ENCODE assay signal across 16 cellular contexts in genomic region chr1:44636711-44637589, GRCh38. TPM values are rescaled to one million over a fixed set of nuclear protein-coding genes. Genes with fewer than 3 reads are reported as not detected.
DNase-seq lines count a peak whose midpoint lies in the region; ATAC-seq and TF ChIP-seq lines count a peak whose summit lies in the region.
"Had no signal": no experiment of that assay in that cellular context is flagged by ENCODE, and none has a peak within 500 bp of the region (broad histone marks: within the 10 kb centered on the region; RNA-seq: fewer than 3 reads in every experiment).

No MANE protein-coding gene starts in this region.

- H3K23me2 ChIP-seq in H9 (ENCODE audit: insufficient read length, low read depth, low read length, poor library complexity, severe bottlenecking), result peaks cover 6% of the 10 kb centered on the region

- peak overlapping the region in 1 of 2 donors; percentile 5 for H3K9ac ChIP-seq in stomach smooth muscle (ENCODE audit: low read length in 2 of 2)
- H3K9ac ChIP-seq in H9 (ENCODE audit: extremely low read depth, insufficient read length, low read length), result no peak overlapping the region
- H3K9ac ChIP-seq: KMS-11 had no signal

- H3K56ac ChIP-seq in H9 (ENCODE audit: insufficient read length, low read depth, low read length), result no peak overlapping the region

- H3K4me2 ChIP-seq in H9 (ENCODE audit: insufficient read depth, insufficient read length, low read length), result no peak overlapping the region
- H3K4me2 ChIP-seq: KMS-11 had no signal

- no TSS peak for BruUV-seq in MCF 10A (replicated peaks; lab: Mats Ljungman, UMichigan)

- H3K79me2 ChIP-seq in H9 (ENCODE audit: insufficient read depth, low read length), result no peaks in the 10 kb centered on the region

- DNase-seq in MCF 10A (ENCODE audit: unreplicated experiment) (peak; percentile 15), breast epithelium (ENCODE audit: low spot score in 2 of 2) (no peak), NCI-H82 (lab: John Stamatoyannopoulos, UW) (peak; percentile 97), H9 (no peak)
- DNase-seq: ACHN; activated CD8-positive, alpha-beta T cell treated with anti-CD3 and anti-CD28 coated beads for 36 hours; effector CD8-positive, alpha-beta T cell; stimulated activated CD4-positive, alpha-beta T cell treated with anti-CD3 and anti-CD28 coated beads, Interleukin-12 subunit alpha, Interleukin-12 subunit beta, amount 100 ng/mL, for 4 hours; SW 1271 had no signal

- no peaks in the 10 kb centered on the region for H4K20me1 ChIP-seq in H9 (ENCODE audit: control insufficient read depth, insufficient read depth, insufficient read length)

- no peak overlapping the region for H2AK5ac ChIP-seq in H9 (ENCODE audit: insufficient read length, low read length)

- no peak overlapping the region for H2BK15ac ChIP-seq in H9 (ENCODE audit: low read depth, low read length)

- TF ChIP-seq POLR2A in breast epithelium (IDR thresholded peaks at IDR 0.05), result no peak

- no peak overlapping the region for H4K8ac ChIP-seq in H9 (replicated peaks; ENCODE audit: insufficient read length, low read depth, low read length)

- H3K9me3 ChIP-seq in breast epithelium (no peaks in the 10 kb centered on the region), stomach smooth muscle (ENCODE audit: control insufficient read depth in 2 of 2, low read length in 2 of 2) (no peaks in the 10 kb centered on the region), H9 (ENCODE audit: control insufficient read depth, low read depth, low read length) (no peaks in the 10 kb centered on the region)

- no peak overlapping the region for H2BK12ac ChIP-seq in H9 (ENCODE audit: insufficient read length, low read depth, low read length)

- H3K23ac ChIP-seq in H9 (ENCODE audit: insufficient read length, low read depth, low read length), result no peak overlapping the region

- no peak overlapping the region for H3K4ac ChIP-seq in H9 (ENCODE audit: low read depth, low read length)

- POLR2A ChIA-PET in MCF 10A (lab: Yijun Ruan, JAX), result no interaction called here

- H3K27me3 Mint-ChIP-seq in MCF 10A (ENCODE audit: insufficient read depth, unreplicated experiment) (no peaks in the 10 kb centered on the region), H9 (ENCODE audit: low read depth) (peaks cover 1% of the 10 kb centered on the region; the same call in 1 of the 2 replicates)
- H3K27me3 Mint-ChIP-seq: activated CD8-positive, alpha-beta T cell treated with anti-CD3 and anti-CD28 coated beads for 36 hours had no signal

- no peak overlapping the region for H3K18ac ChIP-seq in H9 (ENCODE audit: insufficient read length, low read depth, low read length)

- intact Hi-C loops in MCF 10A (cut with micrococcal nuclease) (no loop called here), breast epithelium (cut with DNase I; ENCODE audit: low total_unique reads) (no loop called here)

- H2BK20ac ChIP-seq in H9 (ENCODE audit: low read depth, low read length, poor library complexity, severe bottlenecking), result no peak overlapping the region

- H2AFZ ChIP-seq in H9 (ENCODE audit: low read length), result no peak overlapping the region

- H3K9me3 Mint-ChIP-seq in MCF 10A (ENCODE audit: unreplicated experiment) (no peaks in the 10 kb centered on the region), H9 (no peaks in the 10 kb centered on the region)
- H3K9me3 Mint-ChIP-seq: activated CD8-positive, alpha-beta T cell treated with anti-CD3 and anti-CD28 coated beads for 36 hours; activated naive CD4-positive, alpha-beta T cell treated with anti-CD3 and anti-CD28 coated beads, Interleukin-2, amount 50 U/mL, for 72 hours had no signal

- no peak overlapping the region for H2BK120ac ChIP-seq in H9 (ENCODE audit: low read depth, low read length, poor library complexity, severe bottlenecking)

- TF ChIP-seq CTCF in MCF 10A (IDR thresholded peaks at IDR 0.05; ENCODE audit: unreplicated experiment), result no peak
- no peak for TF ChIP-seq CTCF in breast epithelium (IDR thresholded peaks at IDR 0.05)
- TF ChIP-seq CTCF in H9 (conservative IDR thresholded peaks at IDR 0.05), result no peak

- CTCF ChIA-PET in MCF 10A (lab: Yijun Ruan, JAX), result interaction anchor here (0.7 to 7.5 kb wide), 4 partner anchors 15 to 964 kb away, joined by 3 to 63 read pairs (median 16); no protein-coding TSS in a partner anchor

- no peak overlapping the region for H3K4me3 ChIP-seq in breast epithelium
- no peak overlapping the region for H3K4me3 ChIP-seq in stomach smooth muscle (ENCODE audit: low read length in 2 of 2)

- H3K14ac ChIP-seq in H9 (ENCODE audit: insufficient read depth, low read length), result no peak overlapping the region

- H3K36me3 ChIP-seq in breast epithelium, result peaks cover 20% of the 10 kb centered on the region
- H3K36me3 ChIP-seq in stomach smooth muscle (ENCODE audit: control insufficient read depth in 2 of 2, insufficient read depth in 2 of 2, low read length in 2 of 2), result peaks cover 41 to 69% of the 10 kb centered on the region in 2 donors

- no peak overlapping the region for H3K4me3 Mint-ChIP-seq in MCF 10A (ENCODE audit: unreplicated experiment)
- H3K4me3 Mint-ChIP-seq in H9, result no peak overlapping the region
- H3K4me3 Mint-ChIP-seq: activated CD8-positive, alpha-beta T cell treated with anti-CD3 and anti-CD28 coated beads for 36 hours had no signal

- H2BK5ac ChIP-seq in H9 (ENCODE audit: insufficient read length, low read length), result no peak overlapping the region

- peaks cover 4% of the 10 kb centered on the region for H3K79me1 ChIP-seq in H9 (ENCODE audit: insufficient read depth, low read depth, low read length, poor library complexity, severe bottlenecking)

- H3K27ac ChIP-seq in breast epithelium, result no peak overlapping the region
- peak overlapping the region; percentile 31 for H3K27ac ChIP-seq in stomach smooth muscle (ENCODE audit: low read length)
- H3K27ac ChIP-seq in H9 (ENCODE audit: insufficient read length, low read depth, low read length), result no peak overlapping the region
- H3K27ac ChIP-seq: KMS-11 had no signal

- WGBS in H9 (ENCODE audit: extremely low coverage, insufficient read length, low lambda C conversion rate), result no CpG with 5 or more reads among the region's 13 CpGs

- H3K4me1 Mint-ChIP-seq in MCF 10A (ENCODE audit: insufficient read depth, unreplicated experiment) (peaks cover 8% of the 10 kb centered on the region), H9 (peaks cover 11 to 12% of the 10 kb centered on the region in 2 experiments)

- no peak overlapping the region for H3K27ac Mint-ChIP-seq in MCF 10A (ENCODE audit: low read depth, unreplicated experiment)
- H3K27ac Mint-ChIP-seq in H9, result peak overlapping the region in 1 of 3 experiments; percentile 72; a peak in 1 of 7 replicates
- H3K27ac Mint-ChIP-seq: activated CD8-positive, alpha-beta T cell treated with anti-CD3 and anti-CD28 coated beads for 36 hours had no signal

- peak; percentile 7 for ATAC-seq in esophagus mucosa
- ATAC-seq in HG03135 (IDR thresholded peaks at IDR 0.05; ENCODE audit: unreplicated experiment), result no peak
- no peak for ATAC-seq in HG03175 (IDR thresholded peaks at IDR 0.05; ENCODE audit: unreplicated experiment)
- ATAC-seq: activated CD8-positive, alpha-beta T cell treated with anti-CD3 and anti-CD28 coated beads for 36 hours; activated naive CD4-positive, alpha-beta T cell treated with anti-CD3 and anti-CD28 coated beads, Interleukin-2, amount 50 U/mL, for 72 hours had no signal

- H3T11ph ChIP-seq in H9 (ENCODE audit: low read length), result no peak overlapping the region

- H3K4me1 ChIP-seq in breast epithelium (peaks cover 6 to 14% of the 10 kb centered on the region in 2 donors), stomach smooth muscle (ENCODE audit: control insufficient read depth, insufficient read depth, low read length) (peaks cover 34% of the 10 kb centered on the region), H9 (ENCODE audit: insufficient read depth, low read length) (no peaks in the 10 kb centered on the region)

- H4K91ac ChIP-seq in H9 (ENCODE audit: insufficient read length, low read depth, low read length), result no peak overlapping the region

- H3K27me3 ChIP-seq in breast epithelium (no peaks in the 10 kb centered on the region), stomach smooth muscle (ENCODE audit: control insufficient read depth in 1 of 2, insufficient read depth in 2 of 2, low read length in 2 of 2) (no peaks in the 10 kb centered on the region), H9 (ENCODE audit: insufficient read depth, low read length) (no peaks in the 10 kb centered on the region)

- H4K5ac ChIP-seq in H9 (ENCODE audit: insufficient read length, low read depth, low read length), result no peak overlapping the region

- H3K36me3 Mint-ChIP-seq in MCF 10A (ENCODE audit: insufficient read depth, unreplicated experiment), result peaks cover 62% of the 10 kb centered on the region
- H3K36me3 Mint-ChIP-seq in H9 (ENCODE audit: insufficient read depth in 1 of 3, low read depth in 3 of 3), result peaks cover 33 to 82% (median 78%) of the 10 kb centered on the region in 3 experiments; a peak in 6 of 7 replicates

RNA-seq across cellular contexts. Expression of gene TMEM53, which starts 37.3 kb away (rescaled TPM):
- 2.2 TPM in 2 replicates for total RNA-seq in MCF 10A (2022)
- total RNA-seq in breast epithelium, result 1 to 10 TPM; 8.3 to 9.4 (median 9.2) TPM
- 4.4 TPM for total RNA-seq in esophagus mucosa
- total RNA-seq in H9 (2021), result 6.2 and 7.2 TPM in 2 replicates

RNA-seq across cellular contexts. Expression of gene ARMH1, which starts 37.6 kb away (rescaled TPM):
- total RNA-seq in MCF 10A (2022) (0.65 and 0.96 TPM in 2 replicates), breast epithelium (1 to 10 TPM; 1.8 to 3.8 (median 2.9) TPM), esophagus mucosa (not detected), H9 (2021) (0.68 and 1.0 TPM in 2 replicates)
- total RNA-seq: G401 had no signal

Comparison
In these comparisons a context has a peak if more than half of its experiments do, and no peak if none do; other contexts are left out.
1. DNase-seq: peak in MCF 10A (single experiment) and NCI-H82 (single experiment); none in breast epithelium (0 of 2) and H9 (single experiment).